ENCODE assay signal across 8 cellular contexts in genomic region chr16:10743610-10744369, GRCh38. TPM values are rescaled to one million over a fixed set of nuclear protein-coding genes. Genes with fewer than 3 reads are reported as not detected.
A peak's percentile ranks its signal among the peaks of the same experiment; 100 is the strongest.
DNase-seq lines count a peak whose midpoint lies in the region; ATAC-seq and TF ChIP-seq lines count a peak whose summit lies in the region.

NUBP1 (plus strand) TSS chr16:10743842; CDS start chr16:10743864, 22 bp downstream.

- peaks cover 52% of the 10 kb centered on the region for H3K4me1 Mint-ChIP-seq in activated T-cell treated with anti-CD3 and anti-CD28 coated beads, Interleukin-2, amount 50 U/mL, for 24 hours (ENCODE audit: low read depth)

- peaks cover 4% of the 10 kb centered on the region; the same call in 1 of the 2 replicates for H3F3A ChIP-seq in PC-9 (ENCODE audit: insufficient read depth, low read depth)

- H3K4me2 ChIP-seq in PC-9 = peak within 1 kb of the TSS; percentile 98

- 0 out of 2 replicates have a peak, but pooled peaks cover 12% of the 10 kb centered on the region for H3K36me3 ChIP-seq in PC-9 (ENCODE audit: low read depth)
- no peaks in the 10 kb centered on the region for H3K36me3 ChIP-seq in mucosa of stomach (ENCODE audit: control insufficient read depth, insufficient read depth, low read length)

- BruUV-seq in PC-9 (replicated peaks; lab: Mats Ljungman, UMichigan) = no TSS peak

- H2AFZ ChIP-seq in PC-9 = peak within 1 kb of the TSS; percentile 87

- H3K36me3 Mint-ChIP-seq in activated T-cell treated with anti-CD3 and anti-CD28 coated beads, Interleukin-2, amount 50 U/mL, for 24 hours (ENCODE audit: low read depth) = peaks cover 40% of the 10 kb centered on the region

- H3K79me2 ChIP-seq in PC-9 (ENCODE audit: low read depth) = no peaks in the 10 kb centered on the region

- H3K9me3 ChIP-seq in PC-9 (ENCODE audit: insufficient read depth, low read depth) (no peaks in the 10 kb centered on the region), mucosa of stomach (ENCODE audit: control insufficient read depth, low read length) (no peaks in the 10 kb centered on the region)

- peak; percentile 93 for DNase-seq in DMS114 treated with DMSO at 0.1 percent for 48 hours (lab: John Stamatoyannopoulos, UW; ENCODE audit: unreplicated experiment)
- DNase-seq in Jurkat, Clone E6-1 (ENCODE audit: low read depth, low spot score) = peak; percentile 95
- peak; percentile 93 to 99 for DNase-seq in PC-9
- DNase-seq in activated T-cell treated with anti-CD3 and anti-CD28 coated beads, Interleukin-2, amount 50 U/mL, for 24 hours = peak; percentile 100
- peak; percentile 98 to 99 for DNase-seq in erythroblast (lab: John Stamatoyannopoulos, UW)
- peak; percentile 99 for DNase-seq in stimulated activated CD8-positive, alpha-beta memory T cell treated with anti-CD3 and anti-CD28 coated beads, Interleukin-7, amount 100 ng/mL, for 1 hour (ENCODE audit: low read depth in 2 of 2)

- H4K20me1 ChIP-seq in PC-9 (ENCODE audit: insufficient read depth) = no peaks in the 10 kb centered on the region

- POLR2A ChIA-PET in PC-9 (lab: Charles Lee; ENCODE audit: unreplicated experiment) = interaction anchor here (0.6 to 1.1 kb wide), 8 partner anchors 27 to 614 kb away, joined by 3 to 20 read pairs (median 6); partner anchors contain the start of gene DEXI

- H3K27ac ChIP-seq in PC-9 = peak within 1 kb of the TSS; percentile 88

- H3K27me3 ChIP-seq in PC-9 (ENCODE audit: insufficient read depth, low read depth) (no peaks in the 10 kb centered on the region), mucosa of stomach (ENCODE audit: control insufficient read depth, insufficient read depth, low read length) (no peaks in the 10 kb centered on the region)

- no peaks in the 10 kb centered on the region for H3K9me3 Mint-ChIP-seq in activated T-cell treated with anti-CD3 and anti-CD28 coated beads, Interleukin-2, amount 50 U/mL, for 24 hours

- H3K27ac Mint-ChIP-seq in activated T-cell treated with anti-CD3 and anti-CD28 coated beads, Interleukin-2, amount 50 U/mL, for 24 hours = peak within 1 kb of the TSS; percentile 100

- TF ChIP-seq POLR2A in erythroblast (IDR thresholded peaks at IDR 0.05; ENCODE audit: low read length) = peak; percentile 83

- intact Hi-C loops in PC-9 (cut with micrococcal nuclease; ENCODE audit: unreplicated experiment) = loop anchor here (1.0 to 5.0 kb wide), 2 partner anchors 134 to 199 kb away; partner anchors contain the start of genes CIITA and DEXI

- no peaks in the 10 kb centered on the region for H3K27me3 Mint-ChIP-seq in activated T-cell treated with anti-CD3 and anti-CD28 coated beads, Interleukin-2, amount 50 U/mL, for 24 hours

- peak within 1 kb of the TSS; percentile 91 for H3K4me3 Mint-ChIP-seq in activated T-cell treated with anti-CD3 and anti-CD28 coated beads, Interleukin-2, amount 50 U/mL, for 24 hours

- ATAC-seq in GM21576 (IDR thresholded peaks at IDR 0.05; ENCODE audit: unreplicated experiment) = peak; percentile 77

- H3K4me1 ChIP-seq in PC-9 (replicated peaks; ENCODE audit: insufficient read depth) = peaks cover 14% of the 10 kb centered on the region
- peaks cover 13% of the 10 kb centered on the region for H3K4me1 ChIP-seq in mucosa of stomach (ENCODE audit: control insufficient read depth, insufficient read depth, low read length)

- peak within 1 kb of the TSS; percentile 69 for H3K4me3 ChIP-seq in Jurkat, Clone E6-1 (ENCODE audit: low read length)
- H3K4me3 ChIP-seq in PC-9 = peak within 1 kb of the TSS; percentile 69
- H3K4me3 ChIP-seq in mucosa of stomach (ENCODE audit: low read length) = peak within 1 kb of the TSS; percentile 21

- peak within 1 kb of the TSS; percentile 86 for H3K9ac ChIP-seq in mucosa of stomach (ENCODE audit: low read length)

- H3K9me2 ChIP-seq in PC-9 (ENCODE audit: insufficient read depth) = no peaks in the 10 kb centered on the region

- TF ChIP-seq CTCF in PC-9 (conservative IDR thresholded peaks at IDR 0.05) = no peak

- CTCF ChIA-PET in PC-9 (lab: Charles Lee) = interaction anchor here (0.7 to 1.4 kb wide), 3 partner anchors 175 to 229 kb away, joined by 3 to 5 read pairs (median 4); no protein-coding TSS in a partner anchor

RNA-seq across cellular contexts. Expression of gene NUBP1, which starts in this region (rescaled TPM):
- polyA plus RNA-seq in Jurkat, Clone E6-1 (2012; ENCODE audit: insufficient read depth, insufficient read length) = 38.2 TPM
- total RNA-seq in PC-9 (2021) = 21.0 and 28.9 TPM in 2 replicates

Comparison
In these comparisons a context has a peak if more than half of its experiments do, and no peak if none do; other contexts are left out.
1. Peak in every context shown above with its lines: DNase-seq, ATAC-seq, H3K4me3 ChIP-seq and H3K27ac ChIP-seq.